In genomic region chr9:18759836-18760235, GRCh38 we compare ENCODE assay signal across 28 cellular contexts.
"Had no signal": no experiment of that assay in that cellular context is flagged by ENCODE, and none has a peak within 500 bp of the region (broad histone marks: within the 10 kb centered on the region; RNA-seq: fewer than 3 reads in every experiment).

No MANE protein-coding gene starts in this region.

- ATAC-seq: activated naive CD4-positive, alpha-beta T cell treated with anti-CD3 and anti-CD28 coated beads, Interleukin-2, amount 50 U/mL, for 72 hours; activated naive CD8-positive, alpha-beta T cell treated with anti-CD3 and anti-CD28 coated beads, Interleukin-2, amount 50 U/mL, for 24 hours; activated T-cell treated with anti-CD3 and anti-CD28 coated beads, Interleukin-2, amount 50 U/mL, for 4 hours; body of pancreas; Panc1; Right ventricle myocardium inferior had no signal

- FAIRE-seq: bronchial epithelial cell had no signal

- H3K36me3 ChIP-seq: ascending aorta, SJCRH30 had no signal

- DNase-seq: activated CD4-positive, alpha-beta memory T cell treated with anti-CD3 and anti-CD28 coated beads for 36 hours; activated CD4-positive, alpha-beta T cell treated with anti-CD3 and anti-CD28 coated beads, Interleukin-2, amount 10 ng/mL, durations not matched to agents 7 days and 5 days; activated CD4-positive, CD25-positive, alpha-beta regulatory T cell; activated CD8-positive, alpha-beta memory T cell treated with anti-CD3 and anti-CD28 coated beads for 24 hours; activated effector memory CD4-positive, alpha-beta T cell treated with anti-CD3 and anti-CD28 coated beads, Interleukin-2, amount 50 U/mL, for 16 hours; activated naive CD4-positive, alpha-beta T cell treated with Interleukin-2 at 50 U/mL for 16 hours; activated naive CD8-positive, alpha-beta T cell treated with anti-CD3 and anti-CD28 coated beads, Interleukin-2, amount 50 U/mL, for 24 hours; activated T-cell treated with anti-CD3 and anti-CD28 coated beads, Interleukin-2, amount 50 U/mL, for 4 hours; amniotic stem cell; body of pancreas; central memory CD4-positive, alpha-beta T cell; KG1; NCI-H1048; NCI-H187; NCI-H345; NCI-H524; NK-92 treated with Interleukin-12 subunit alpha and Interleukin-12 subunit beta, amount 100 ng/mL, for 24 hours; OCI-M1; RPMI8226; SJCRH30; SK-N-SH; T-helper 1 cell had no signal

- H3K27me3 ChIP-seq: ascending aorta, body of pancreas, SJCRH30 had no signal

- H3K4me3 ChIP-seq: ascending aorta, body of pancreas, SJCRH30 had no signal

- H3K4me1 ChIP-seq: ascending aorta, body of pancreas, SJCRH30 had no signal

- H3K27ac ChIP-seq: ascending aorta, body of pancreas, SJCRH30, VCaP had no signal

- H3K9me3 ChIP-seq: ascending aorta, body of pancreas, SJCRH30, SK-N-SH had no signal
